17 cellular contexts compared by ENCODE assay signal in genomic region chrX:87525771-87526229, GRCh38.
A peak's percentile ranks its signal among the peaks of the same experiment; 100 is the strongest.
DNase-seq lines count a peak whose midpoint lies in the region; ATAC-seq and TF ChIP-seq lines count a peak whose summit lies in the region.
"Had no signal": no experiment of that assay in that cellular context is flagged by ENCODE, and none has a peak within 500 bp of the region (broad histone marks: within the 10 kb centered on the region; RNA-seq: fewer than 3 reads in every experiment).

No MANE protein-coding gene starts in this region.

- ATAC-seq in HG03442 (IDR thresholded peaks at IDR 0.05; ENCODE audit: unreplicated experiment) (no peak), HG03439 (IDR thresholded peaks at IDR 0.05; ENCODE audit: unreplicated experiment) (no peak)
- no peak for ATAC-seq in activated naive CD8-positive, alpha-beta T cell treated with anti-CD3 and anti-CD28 coated beads, Interleukin-2, amount 50 U/mL, for 24 hours
- ATAC-seq: gastroesophageal sphincter had no signal

- DNase-seq in COLO829 (ENCODE audit: low spot score): peak; percentile 65
- peak; percentile 1 for DNase-seq in NB4 (ENCODE audit: low read depth)
- DNase-seq in astrocyte of the spinal cord (ENCODE audit: low read depth, low spot score): peak; percentile 75
- DNase-seq in iris pigment epithelial cell (ENCODE audit: low read depth): peak; percentile 88
- no peak for DNase-seq in epidermal melanocyte (ENCODE audit: insufficient read length, low spot score)
- DNase-seq in activated naive CD8-positive, alpha-beta T cell treated with anti-CD3 and anti-CD28 coated beads, Interleukin-2, amount 50 U/mL, for 24 hours: no peak
- DNase-seq: dorsolateral prefrontal cortex, midbrain, NCI-H2081 treated with DMSO at 0.1 percent for 48 hours, NCI-H774, nucleus accumbens, SHP77 had no signal

- no peak for TF ChIP-seq POLR2A in NB4 (IDR thresholded peaks at IDR 0.05; ENCODE audit: extremely low read depth, insufficient read length)

- H3K9me3 Mint-ChIP-seq in activated naive CD8-positive, alpha-beta T cell treated with anti-CD3 and anti-CD28 coated beads, Interleukin-2, amount 50 U/mL, for 24 hours: peaks cover 9% of the 10 kb centered on the region
- H3K9me3 Mint-ChIP-seq: activated T-helper 1 cell treated with anti-CD3 and anti-CD28 coated beads, Interleukin-12 subunit alpha, Interleukin-12 subunit beta, Interleukin-2, Interleukin-4 antibody, amounts not matched to agents 30 ng/mL and 10 ng/mL and 1 ng/mL, durations not matched to agents 14 hours and 24 hours and 36 hours had no signal

- no peak overlapping the region for H3K27ac Mint-ChIP-seq in activated naive CD8-positive, alpha-beta T cell treated with anti-CD3 and anti-CD28 coated beads, Interleukin-2, amount 50 U/mL, for 24 hours
- H3K27ac Mint-ChIP-seq: activated T-helper 1 cell treated with anti-CD3 and anti-CD28 coated beads, Interleukin-12 subunit alpha, Interleukin-12 subunit beta, Interleukin-2, Interleukin-4 antibody, amounts not matched to agents 30 ng/mL and 10 ng/mL and 1 ng/mL, durations not matched to agents 14 hours and 24 hours and 36 hours had no signal

- H3K4me1 Mint-ChIP-seq in activated naive CD8-positive, alpha-beta T cell treated with anti-CD3 and anti-CD28 coated beads, Interleukin-2, amount 50 U/mL, for 24 hours: no peaks in the 10 kb centered on the region

- H3K27me3 Mint-ChIP-seq in activated naive CD8-positive, alpha-beta T cell treated with anti-CD3 and anti-CD28 coated beads, Interleukin-2, amount 50 U/mL, for 24 hours: no peaks in the 10 kb centered on the region

- no peak overlapping the region for H3K4me3 Mint-ChIP-seq in activated naive CD8-positive, alpha-beta T cell treated with anti-CD3 and anti-CD28 coated beads, Interleukin-2, amount 50 U/mL, for 24 hours
- H3K4me3 Mint-ChIP-seq: activated T-helper 1 cell treated with anti-CD3 and anti-CD28 coated beads, Interleukin-12 subunit alpha, Interleukin-12 subunit beta, Interleukin-2, Interleukin-4 antibody, amounts not matched to agents 30 ng/mL and 10 ng/mL and 1 ng/mL, durations not matched to agents 14 hours and 24 hours and 36 hours had no signal

- H3K4me3 ChIP-seq in NB4 (ENCODE audit: low read depth, low read length) (no peak overlapping the region), astrocyte of the spinal cord (ENCODE audit: low read depth, low read length) (no peak overlapping the region)
- H3K4me3 ChIP-seq: dorsolateral prefrontal cortex, gastroesophageal sphincter, HAP-1 had no signal

- in situ Hi-C loops in astrocyte of the spinal cord (cut with HindIII; ENCODE audit: low sequenced_read_pairs): no loop called here

- TF ChIP-seq CTCF in NB4 (IDR thresholded peaks at IDR 0.05; ENCODE audit: low read depth, low read length) (no peak), astrocyte of the spinal cord (IDR thresholded peaks at IDR 0.05; ENCODE audit: low read depth, low read length) (no peak)

- no peaks in the 10 kb centered on the region for H3K36me3 Mint-ChIP-seq in activated naive CD8-positive, alpha-beta T cell treated with anti-CD3 and anti-CD28 coated beads, Interleukin-2, amount 50 U/mL, for 24 hours (ENCODE audit: low read depth)

Comparison
In these comparisons a context has a peak if more than half of its experiments do, and no peak if none do; other contexts are left out.
1. DNase-seq: peak in COLO829 (single experiment), NB4 (single experiment), astrocyte of the spinal cord (single experiment) and iris pigment epithelial cell (single experiment); none in epidermal melanocyte (single experiment) and activated naive CD8-positive, alpha-beta T cell treated with anti-CD3 and anti-CD28 coated beads, Interleukin-2, amount 50 U/mL, for 24 hours (single experiment).